Comparison of ENCODE assay signal across 21 cellular contexts in genomic region chr17:72761893-72762622, GRCh38.
"Had no signal": no experiment of that assay in that cellular context is flagged by ENCODE, and none has a peak within 500 bp of the region (broad histone marks: within the 10 kb centered on the region; RNA-seq: fewer than 3 reads in every experiment).

No MANE protein-coding gene starts in this region.

- ATAC-seq: natural killer cell; psoas muscle; right cardiac atrium; right lobe of liver; stimulated activated effector memory CD8-positive, alpha-beta T cell treated with anti-CD3 and anti-CD28 coated beads, Interleukin-12 subunit alpha, Interleukin-12 subunit beta, amount 100 ng/mL, for 72 hours; stimulated activated naive B cell treated with anti-CD40 and anti-IgM and Interleukin-4, amounts not matched to agents 10 μg/mL and 1 μg/mL and 100 μg/mL, for 72 hours had no signal

- DNase-seq: natural killer cell; occipital lobe; ovary; posterior cingulate gyrus; psoas muscle; right cardiac atrium; right lobe of liver; sigmoid colon; small intestine; stimulated activated CD4-positive, alpha-beta T cell treated with anti-CD3 and anti-CD28 coated beads, Interleukin-15, amount 100 ng/mL, for 24 hours; stimulated activated CD4-positive, alpha-beta T cell treated with anti-CD3 and anti-CD28 coated beads, Interleukin-2, amount 100 ng/mL, for 24 hours; stimulated activated CD4-positive, alpha-beta T cell treated with anti-CD3 and anti-CD28 coated beads, Interleukin-2, amount 100 ng/mL, for 48 hours; stimulated activated CD4-positive, alpha-beta T cell treated with anti-CD3 and anti-CD28 coated beads, Interleukin-4, amount 100 ng/mL, for 24 hours; stimulated activated naive B cell treated with anti-CD40 and anti-IgM and Interleukin-4, amounts not matched to agents 10 μg/mL and 1 μg/mL and 100 μg/mL, for 72 hours; stimulated activated naive CD4-positive, alpha-beta T cell treated with Interleukin-2 at 50 U/mL for 16 hours; stomach; thyroid gland; trophoblast cell; upper lobe of left lung; uterus had no signal
